ENCODE assay signal across 3 cellular contexts in the genomic region with DNA sequence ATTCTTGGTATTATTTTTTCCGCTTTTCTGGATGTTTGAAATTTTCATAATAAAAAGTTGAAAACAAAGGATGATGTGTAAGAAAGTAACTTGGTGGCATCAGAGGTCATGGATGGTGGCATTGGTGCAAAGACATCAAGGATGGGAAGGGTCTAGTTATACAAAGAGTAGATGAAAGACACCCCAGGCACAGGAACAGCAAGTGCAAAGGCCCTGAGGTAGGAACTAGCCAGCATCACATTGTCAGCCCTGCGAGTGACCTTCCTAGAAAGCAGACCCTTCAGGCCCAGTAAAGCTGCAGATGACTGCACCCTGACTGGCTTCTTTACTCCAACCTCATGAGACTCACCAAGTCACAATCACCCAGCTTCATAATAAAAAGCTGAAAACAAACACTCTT. TPM values are rescaled to one million over a fixed set of nuclear protein-coding genes. Genes with fewer than 3 reads are reported as not detected.
"Had no signal": no experiment of that assay in that cellular context is flagged by ENCODE, and none has a peak within 500 bp of the region (broad histone marks: within the 10 kb centered on the region; RNA-seq: fewer than 3 reads in every experiment).

No MANE protein-coding gene starts in this region.

RNA-seq across cellular contexts. Expression of gene CD177, which starts 17.0 kb away (rescaled TPM):
- total RNA-seq: dermis blood vessel endothelial cell had no signal
- polyA plus RNA-seq: endothelial cell of umbilical vein, hepatocyte had no signal
